Comparison of ENCODE assay signal across 29 cellular contexts in the genomic region with DNA sequence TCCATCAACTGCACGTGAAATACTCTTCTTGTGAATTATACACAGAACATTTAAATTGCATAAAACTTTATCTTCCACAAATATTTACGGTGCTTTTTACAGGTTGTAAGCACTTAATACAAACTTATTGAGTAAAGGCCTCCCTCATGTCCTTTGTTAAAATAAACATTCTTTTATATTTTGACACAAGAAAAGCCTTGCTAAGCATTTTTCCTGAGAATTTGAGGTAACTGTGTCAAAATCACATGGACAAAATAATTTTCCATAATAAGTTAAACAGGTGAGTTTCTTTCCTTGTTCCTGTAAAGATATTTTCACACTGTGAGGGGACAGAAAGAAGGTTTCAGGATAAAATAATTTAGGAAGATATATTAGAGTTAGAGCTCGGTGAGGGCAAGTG.
"Had no signal": no experiment of that assay in that cellular context is flagged by ENCODE, and none has a peak within 500 bp of the region (broad histone marks: within the 10 kb centered on the region; RNA-seq: fewer than 3 reads in every experiment).

No MANE protein-coding gene starts in this region.

- DNase-seq: activated B cell treated with CpG ODN at 0.5 μM for 24 hours; activated CD4-positive, alpha-beta memory T cell treated with anti-CD3 and anti-CD28 coated beads, Interleukin-2, amount 10 ng/mL, durations not matched to agents 7 days and 5 days; activated CD4-positive, alpha-beta T cell treated with anti-CD3 and anti-CD28 coated beads for 48 hours; activated CD4-positive, alpha-beta T cell treated with anti-CD3 and anti-CD28 coated beads, Interleukin-2, amount 10 ng/mL, durations not matched to agents 7 days and 5 days; activated CD4-positive, alpha-beta T cell treated with anti-CD3 and anti-CD28 coated beads, Interleukin-2, amount 50 U/mL, for 48 hours; activated CD4-positive, CD25-positive, alpha-beta regulatory T cell treated with anti-CD3 and anti-CD28 coated beads, Interleukin-2, amount 50 U/mL, for 72 hours; activated CD8-positive, alpha-beta memory T cell treated with anti-CD3 and anti-CD28 coated beads for 24 hours; activated CD8-positive, alpha-beta memory T cell treated with anti-CD3 and anti-CD28 coated beads, Interleukin-2, amount 10 ng/mL, durations not matched to agents 7 days and 5 days; activated CD8-positive, alpha-beta memory T cell treated with anti-CD3 and anti-CD28 coated beads, Interleukin-2, amount 50 U/mL, for 48 hours; activated CD8-positive, alpha-beta T cell treated with anti-CD3 and anti-CD28 coated beads, Interleukin-2, amount 10 ng/mL, durations not matched to agents 7 days and 5 days; activated effector memory CD4-positive, alpha-beta T cell treated with Interleukin-2 at 50 U/mL for 16 hours; activated gamma-delta T cell; activated naive CD4-positive, alpha-beta T cell treated with anti-CD3 and anti-CD28 coated beads, Interleukin-2, amount 10 ng/mL, durations not matched to agents 7 days and 5 days; activated naive CD4-positive, alpha-beta T cell treated with Interleukin-2 at 50 U/mL for 16 hours; activated naive CD8-positive, alpha-beta T cell treated with anti-CD3 and anti-CD28 coated beads, Interleukin-2, amount 10 ng/mL, durations not matched to agents 7 days and 5 days; activated naive CD8-positive, alpha-beta T cell treated with anti-CD3 and anti-CD28 coated beads, Interleukin-2, amount 50 U/mL, for 24 hours; activated T-cell treated with anti-CD3 and anti-CD28 coated beads, Interleukin-2, amount 50 U/mL, for 24 hours; activated T-cell treated with anti-CD3 and anti-CD28 coated beads, Interleukin-2, amount 50 U/mL, for 48 hours; amygdala; anterior cingulate cortex; caudate nucleus; T-helper 1 cell; T-helper 2 cell; T-helper 9 cell had no signal

- H3K4me1 ChIP-seq: ascending aorta had no signal

- FAIRE-seq: bronchial epithelial cell, TTC549 had no signal

- H3K36me3 ChIP-seq: ascending aorta, cardiac muscle cell had no signal

- H3K4me3 ChIP-seq: ascending aorta, cardiac muscle cell had no signal

- H3K27ac ChIP-seq: ascending aorta, cardiac muscle cell, VCaP had no signal

- ATAC-seq: activated CD8-positive, alpha-beta memory T cell treated with anti-CD3 and anti-CD28 coated beads, Interleukin-2, amount 10 ng/mL, durations not matched to agents 7 days and 5 days; activated CD8-positive, alpha-beta T cell treated with anti-CD3 and anti-CD28 coated beads, Interleukin-2, amount 10 ng/mL, durations not matched to agents 7 days and 5 days; activated naive CD8-positive, alpha-beta T cell treated with anti-CD3 and anti-CD28 coated beads, Interleukin-2, amount 50 U/mL, for 24 hours had no signal

- H3K27me3 ChIP-seq: ascending aorta, cardiac muscle cell had no signal

- H3K9me3 ChIP-seq: ascending aorta had no signal
